ENCODE assay signal across 20 cellular contexts in genomic region chr2:95017308-95017630, GRCh38. TPM values are rescaled to one million over a fixed set of nuclear protein-coding genes. Genes with fewer than 3 reads are reported as not detected.
"Had no signal": no experiment of that assay in that cellular context is flagged by ENCODE, and none has a peak within 500 bp of the region (broad histone marks: within the 10 kb centered on the region; RNA-seq: fewer than 3 reads in every experiment).

No MANE protein-coding gene starts in this region.

- FAIRE-seq: endothelial cell of umbilical vein, frontal cortex, TTC549 had no signal

- ATAC-seq: activated CD8-positive, alpha-beta T cell treated with anti-CD3 and anti-CD28 coated beads for 36 hours; activated T-cell treated with anti-CD3 and anti-CD28 coated beads, Interleukin-2, amount 50 U/mL, for 4 hours; sciatic nerve had no signal

- H3K4me1 ChIP-seq: colonic mucosa had no signal

- H3K36me3 Mint-ChIP-seq: activated naive CD4-positive, alpha-beta T cell treated with anti-CD3 and anti-CD28 coated beads, Interleukin-2, amount 50 U/mL, for 24 hours had no signal

- H3K27me3 Mint-ChIP-seq: activated CD8-positive, alpha-beta T cell treated with anti-CD3 and anti-CD28 coated beads for 36 hours; activated naive CD4-positive, alpha-beta T cell treated with anti-CD3 and anti-CD28 coated beads, Interleukin-2, amount 50 U/mL, for 24 hours had no signal

- H3K4me3 Mint-ChIP-seq: activated B cell treated with CpG ODN at 0.5 μM for 24 hours; activated CD8-positive, alpha-beta T cell treated with anti-CD3 and anti-CD28 coated beads for 36 hours; activated naive CD4-positive, alpha-beta T cell treated with anti-CD3 and anti-CD28 coated beads, Interleukin-2, amount 50 U/mL, for 24 hours; activated T-cell treated with anti-CD3 and anti-CD28 coated beads, Interleukin-2, amount 50 U/mL, for 4 hours; neural crest cell had no signal

- H3K36me3 ChIP-seq: colonic mucosa, spleen, tibial nerve had no signal

- H3K27ac ChIP-seq: colonic mucosa, spleen, tibial nerve had no signal

- H3K9me3 ChIP-seq: colonic mucosa, spleen, tibial nerve had no signal

- H3K27me3 ChIP-seq: colonic mucosa, tibial nerve had no signal

- DNase-seq: activated B cell treated with CpG ODN at 0.5 μM for 24 hours; activated CD4-positive, alpha-beta T cell treated with anti-CD3 and anti-CD28 coated beads for 48 hours; activated CD8-positive, alpha-beta T cell treated with anti-CD3 and anti-CD28 coated beads for 36 hours; activated effector memory CD4-positive, alpha-beta T cell treated with Interleukin-2 at 50 U/mL for 16 hours; activated T-cell treated with anti-CD3 and anti-CD28 coated beads, Interleukin-2, amount 50 U/mL, for 4 hours; amniotic stem cell; colonic mucosa; head of caudate nucleus; kidney glomerular epithelial cell; mesendoderm; spleen had no signal

- H3K27ac Mint-ChIP-seq: activated B cell treated with CpG ODN at 0.5 μM for 24 hours; activated naive CD4-positive, alpha-beta T cell treated with anti-CD3 and anti-CD28 coated beads, Interleukin-2, amount 50 U/mL, for 24 hours had no signal

- H3K4me3 ChIP-seq: colonic mucosa, spleen, tibial nerve had no signal

- H3K9me3 Mint-ChIP-seq: activated B cell treated with CpG ODN at 0.5 μM for 24 hours; activated CD8-positive, alpha-beta T cell treated with anti-CD3 and anti-CD28 coated beads for 36 hours; activated naive CD4-positive, alpha-beta T cell treated with anti-CD3 and anti-CD28 coated beads, Interleukin-2, amount 50 U/mL, for 24 hours; activated T-cell treated with anti-CD3 and anti-CD28 coated beads, Interleukin-2, amount 50 U/mL, for 4 hours; neural crest cell had no signal

RNA-seq across cellular contexts. Expression of gene MAL, which starts 8.2 kb away (rescaled TPM):
- total RNA-seq: activated B cell treated with CpG ODN at 0.5 μM for 24 hours, endothelial cell of umbilical vein, frontal cortex, osteocyte, pulmonary artery endothelial cell had no signal
- polyA plus RNA-seq: endothelial cell of umbilical vein had no signal
